In genomic region chr4:5969777-5970176, GRCh38 we compare ENCODE assay signal across 30 cellular contexts. TPM values are rescaled to one million over a fixed set of nuclear protein-coding genes. Genes with fewer than 3 reads are reported as not detected.
"Had no signal": no experiment of that assay in that cellular context is flagged by ENCODE, and none has a peak within 500 bp of the region (broad histone marks: within the 10 kb centered on the region; RNA-seq: fewer than 3 reads in every experiment).

No MANE protein-coding gene starts in this region.

- H3K4me1 ChIP-seq: breast epithelium, SJCRH30 had no signal

- H3K27ac Mint-ChIP-seq: activated CD4-positive, alpha-beta memory T cell treated with anti-CD3 and anti-CD28 coated beads for 36 hours; activated CD4-positive, alpha-beta T cell treated with anti-CD3 and anti-CD28 coated beads, Interleukin-2, amount 10 ng/mL, durations not matched to agents 7 days and 5 days; activated naive CD4-positive, alpha-beta T cell treated with anti-CD3 and anti-CD28 coated beads, Interleukin-2, amount 10 ng/mL, durations not matched to agents 7 days and 5 days; activated naive CD8-positive, alpha-beta T cell treated with anti-CD3 and anti-CD28 coated beads for 36 hours; activated T-cell treated with anti-CD3 and anti-CD28 coated beads, Interleukin-2, amount 50 U/mL, for 72 hours; activated T-helper 2 cell treated with anti-CD3 and anti-CD28 coated beads, Interferon-gamma antibody, Interleukin-2, Interleukin-4, amounts not matched to agents 10 μg/mL and 5 μg/mL and 100 μg/mL, durations not matched to agents 14 hours and 24 hours and 36 hours had no signal

- H3K9me3 Mint-ChIP-seq: activated CD4-positive, alpha-beta memory T cell treated with anti-CD3 and anti-CD28 coated beads for 36 hours; activated CD4-positive, alpha-beta T cell treated with anti-CD3 and anti-CD28 coated beads, Interleukin-2, amount 10 ng/mL, durations not matched to agents 7 days and 5 days; activated naive CD4-positive, alpha-beta T cell treated with anti-CD3 and anti-CD28 coated beads, Interleukin-2, amount 10 ng/mL, durations not matched to agents 7 days and 5 days; activated naive CD8-positive, alpha-beta T cell treated with anti-CD3 and anti-CD28 coated beads for 36 hours; activated T-cell treated with anti-CD3 and anti-CD28 coated beads, Interleukin-2, amount 50 U/mL, for 72 hours; activated T-helper 2 cell treated with anti-CD3 and anti-CD28 coated beads, Interferon-gamma antibody, Interleukin-2, Interleukin-4, amounts not matched to agents 10 μg/mL and 5 μg/mL and 100 μg/mL, durations not matched to agents 14 hours and 24 hours and 36 hours had no signal

- DNase-seq: activated CD4-positive, alpha-beta memory T cell treated with anti-CD3 and anti-CD28 coated beads for 36 hours; activated CD4-positive, alpha-beta T cell treated with anti-CD3 and anti-CD28 coated beads, Interleukin-2, amount 10 ng/mL, durations not matched to agents 7 days and 5 days; activated CD4-positive, CD25-positive, alpha-beta regulatory T cell; activated CD8-positive, alpha-beta memory T cell treated with anti-CD3 and anti-CD28 coated beads for 24 hours; activated gamma-delta T cell treated with Interleukin-2 at 50 U/mL for 16 hours; activated naive CD4-positive, alpha-beta T cell treated with anti-CD3 and anti-CD28 coated beads, Interleukin-2, amount 10 ng/mL, durations not matched to agents 7 days and 5 days; activated naive CD8-positive, alpha-beta T cell treated with anti-CD3 and anti-CD28 coated beads for 36 hours; activated T-cell treated with anti-CD3 and anti-CD28 coated beads, Interleukin-2, amount 50 U/mL, for 72 hours; anterior cingulate cortex; central memory CD4-positive, alpha-beta T cell; KG1; NCI-H1092; NCI-H1417; NCI-H1930; NCI-H2107; NCI-H2171 treated with DMSO at 0.1 percent for 48 hours; NCI-H226; NCI-H526 treated with DMSO at 0.1 percent for 48 hours; NCI-H82; Right ventricle myocardium superior; SJCRH30; SK-N-SH; T-helper 1 cell had no signal

- H3K27ac ChIP-seq: breast epithelium, SJCRH30, VCaP had no signal

- H3K4me3 ChIP-seq: breast epithelium, SJCRH30 had no signal

- H3K36me3 Mint-ChIP-seq: activated CD4-positive, alpha-beta memory T cell treated with anti-CD3 and anti-CD28 coated beads for 36 hours; activated naive CD4-positive, alpha-beta T cell treated with anti-CD3 and anti-CD28 coated beads, Interleukin-2, amount 10 ng/mL, durations not matched to agents 7 days and 5 days; activated naive CD8-positive, alpha-beta T cell treated with anti-CD3 and anti-CD28 coated beads for 36 hours had no signal

- H3K9me3 ChIP-seq: breast epithelium, SJCRH30, SK-N-SH had no signal

- H3K27me3 Mint-ChIP-seq: activated CD4-positive, alpha-beta T cell treated with anti-CD3 and anti-CD28 coated beads, Interleukin-2, amount 10 ng/mL, durations not matched to agents 7 days and 5 days had no signal

- ATAC-seq: activated T-cell treated with anti-CD3 and anti-CD28 coated beads, Interleukin-2, amount 50 U/mL, for 72 hours had no signal

- H3K4me1 Mint-ChIP-seq: activated CD4-positive, alpha-beta T cell treated with anti-CD3 and anti-CD28 coated beads, Interleukin-2, amount 10 ng/mL, durations not matched to agents 7 days and 5 days; activated naive CD4-positive, alpha-beta T cell treated with anti-CD3 and anti-CD28 coated beads, Interleukin-2, amount 10 ng/mL, durations not matched to agents 7 days and 5 days; activated naive CD8-positive, alpha-beta T cell treated with anti-CD3 and anti-CD28 coated beads for 36 hours had no signal

- H3K36me3 ChIP-seq: breast epithelium, SJCRH30 had no signal

- H3K4me3 Mint-ChIP-seq: activated CD4-positive, alpha-beta memory T cell treated with anti-CD3 and anti-CD28 coated beads for 36 hours; activated CD4-positive, alpha-beta T cell treated with anti-CD3 and anti-CD28 coated beads, Interleukin-2, amount 10 ng/mL, durations not matched to agents 7 days and 5 days; activated naive CD4-positive, alpha-beta T cell treated with anti-CD3 and anti-CD28 coated beads, Interleukin-2, amount 10 ng/mL, durations not matched to agents 7 days and 5 days; activated naive CD8-positive, alpha-beta T cell treated with anti-CD3 and anti-CD28 coated beads for 36 hours; activated T-cell treated with anti-CD3 and anti-CD28 coated beads, Interleukin-2, amount 50 U/mL, for 72 hours had no signal

- H3K4me2 ChIP-seq: SK-N-SH had no signal

- H3K9ac ChIP-seq: SK-N-SH had no signal

RNA-seq across cellular contexts. Expression of gene C4orf50, which starts 48.5 kb away (rescaled TPM):
- total RNA-seq: activated naive CD8-positive, alpha-beta T cell treated with anti-CD3 and anti-CD28 coated beads for 36 hours; LHCN-M2; M059J; NCI-H460; Right ventricle myocardium superior; RPMI7951; SJCRH30 had no signal
